9 cellular contexts compared by ENCODE assay signal in genomic region chr5:134141346-134142050, GRCh38. TPM values are rescaled to one million over a fixed set of nuclear protein-coding genes. Genes with fewer than 3 reads are reported as not detected.
DNase-seq lines count a peak whose midpoint lies in the region; ATAC-seq, FAIRE-seq and TF ChIP-seq lines count a peak whose summit lies in the region.
"Had no signal": no experiment of that assay in that cellular context is flagged by ENCODE, and none has a peak within 500 bp of the region (broad histone marks: within the 10 kb centered on the region; RNA-seq: fewer than 3 reads in every experiment).

No MANE protein-coding gene starts in this region.

- H3K9me3 ChIP-seq in cardiac muscle cell (ENCODE audit: low read depth), result no peaks in the 10 kb centered on the region
- no peaks in the 10 kb centered on the region for H3K9me3 ChIP-seq in heart right ventricle
- H3K9me3 ChIP-seq in suprapubic skin, result no peaks in the 10 kb centered on the region
- no peaks in the 10 kb centered on the region for H3K9me3 ChIP-seq in smooth muscle cell (replicated peaks; ENCODE audit: low read depth)
- H3K9me3 ChIP-seq in small intestine (ENCODE audit: control insufficient read depth, low read depth), result no peaks in the 10 kb centered on the region

- no peak overlapping the region for H3K27ac ChIP-seq in cardiac muscle cell
- H3K27ac ChIP-seq in heart right ventricle, result no peak overlapping the region
- no peak overlapping the region for H3K27ac ChIP-seq in suprapubic skin
- H3K27ac ChIP-seq in smooth muscle cell (ENCODE audit: low read depth), result no peak overlapping the region
- H3K27ac ChIP-seq in small intestine (ENCODE audit: low read depth in 1 of 2, low read length in 1 of 2), result no peak overlapping the region

- no peak for FAIRE-seq in small intestine (lab: Jason Lieb, UNC)

- intact Hi-C loops in heart right ventricle (cut with DNase I), result loop anchor here in 8 of 10 donors (2.0 to 10.0 kb wide), 6 partner anchors 39 to 103 kb away; no protein-coding TSS in a partner anchor

- TF ChIP-seq EP300 in suprapubic skin (IDR thresholded peaks at IDR 0.05), result no peak

- no peak for TF ChIP-seq POLR2A in suprapubic skin (IDR thresholded peaks at IDR 0.05)

- no peak overlapping the region for H3K9ac ChIP-seq in smooth muscle cell (ENCODE audit: low read depth)

- ATAC-seq in heart right ventricle (no peak), T-cell (replicated peaks in 1 of 4) (no peak)

- no peaks in the 10 kb centered on the region for H3K27me3 Mint-ChIP-seq in T-cell
- H3K27me3 Mint-ChIP-seq in endothelial cell (ENCODE audit: unreplicated experiment), result peaks cover 15% of the 10 kb centered on the region

- H4K20me1 ChIP-seq in smooth muscle cell (ENCODE audit: low read depth), result peaks cover 100% of the 10 kb centered on the region

- POLR2A ChIA-PET in T-cell (lab: Charles Lee), result interaction anchor here in 1 of 2 donors (0.5 to 1.8 kb wide), 3 partner anchors 12 to 163 kb away, joined by 3 to 10 read pairs (median 5); no protein-coding TSS in a partner anchor

- H3K79me2 ChIP-seq in smooth muscle cell (ENCODE audit: low read depth), result peaks cover 8% of the 10 kb centered on the region

- peaks cover 9% of the 10 kb centered on the region for H3K36me3 ChIP-seq in cardiac muscle cell
- peaks cover 0 to 82% (median 3%) of the 10 kb centered on the region in 9 donors for H3K36me3 ChIP-seq in heart right ventricle
- peaks cover 68% of the 10 kb centered on the region for H3K36me3 ChIP-seq in suprapubic skin
- no peaks in the 10 kb centered on the region for H3K36me3 ChIP-seq in smooth muscle cell (ENCODE audit: low read depth)
- H3K36me3 ChIP-seq in small intestine (ENCODE audit: control insufficient read depth in 2 of 2, insufficient read depth in 2 of 2, low read length in 2 of 2), result peaks cover 3 to 7% of the 10 kb centered on the region in 2 donors

- H3K4me1 ChIP-seq in cardiac muscle cell (ENCODE audit: low read depth), result no peaks in the 10 kb centered on the region
- peaks cover 9 to 46% (median 24%) of the 10 kb centered on the region in 9 donors for H3K4me1 ChIP-seq in heart right ventricle
- H3K4me1 ChIP-seq in suprapubic skin, result peaks cover 47% of the 10 kb centered on the region
- H3K4me1 ChIP-seq in smooth muscle cell (ENCODE audit: low read depth), result no peaks in the 10 kb centered on the region
- no peaks in the 10 kb centered on the region for H3K4me1 ChIP-seq in small intestine (ENCODE audit: control insufficient read depth in 2 of 2, insufficient read depth in 1 of 2, low read depth in 1 of 2, low read length in 1 of 2)

- H2AFZ ChIP-seq in smooth muscle cell (ENCODE audit: low read depth), result no peak overlapping the region

- H3K4me3 ChIP-seq in cardiac muscle cell (no peak overlapping the region), heart right ventricle (no peak overlapping the region), suprapubic skin (no peak overlapping the region), smooth muscle cell (no peak overlapping the region), small intestine (ENCODE audit: low read depth in 1 of 2, low read length in 2 of 2) (no peak overlapping the region)

- H3K4me2 ChIP-seq in smooth muscle cell, result no peak overlapping the region

- peaks cover 59% of the 10 kb centered on the region for H3K36me3 Mint-ChIP-seq in T-cell
- H3K36me3 Mint-ChIP-seq in endothelial cell (ENCODE audit: low read depth, unreplicated experiment), result peaks cover 13% of the 10 kb centered on the region

- TF ChIP-seq CTCF in cardiac muscle cell (IDR thresholded peaks at IDR 0.05; ENCODE audit: low read depth, low read length) (peak; percentile 10), heart right ventricle (IDR thresholded peaks at IDR 0.05) (peak in 1 of 9 donors; percentile 7), endothelial cell (IDR thresholded peaks at IDR 0.05; ENCODE audit: unreplicated experiment) (no peak), suprapubic skin (IDR thresholded peaks at IDR 0.05) (no peak), smooth muscle cell (IDR thresholded peaks at IDR 0.05; ENCODE audit: borderline replicate concordance, insufficient read depth, poor library complexity, severe bottlenecking) (no peak)

- H3K4me3 Mint-ChIP-seq in T-cell, result peak overlapping the region in 1 of 3 donors; percentile 23
- peak overlapping the region; percentile 56 for H3K4me3 Mint-ChIP-seq in endothelial cell (ENCODE audit: unreplicated experiment)

- H3K27me3 ChIP-seq in cardiac muscle cell, result no peaks in the 10 kb centered on the region
- H3K27me3 ChIP-seq in heart right ventricle, result no peaks in the 10 kb centered on the region
- no peaks in the 10 kb centered on the region for H3K27me3 ChIP-seq in suprapubic skin
- H3K27me3 ChIP-seq in smooth muscle cell (ENCODE audit: low read depth), result no peaks in the 10 kb centered on the region
- H3K27me3 ChIP-seq in small intestine (ENCODE audit: control insufficient read depth in 2 of 2, insufficient read depth in 2 of 2, low read length in 2 of 2), result no peaks in the 10 kb centered on the region

- H3K4me1 Mint-ChIP-seq in T-cell, result peaks cover 66 to 82% (median 72%) of the 10 kb centered on the region in 3 donors
- H3K4me1 Mint-ChIP-seq in endothelial cell (ENCODE audit: unreplicated experiment), result peaks cover 47% of the 10 kb centered on the region

- whole genome bisulfite sequencing in heart right ventricle, 2 donors, result 75 to 79% methylated on average over 9 of the region's 9 CpGs
- WGBS in suprapubic skin, result 74% methylated on average over 9 of the region's 9 CpGs
- 95% methylated on average over 9 of the region's 9 CpGs for WGBS in smooth muscle cell (ENCODE audit: low lambda C conversion rate)
- 69 to 74% (median 74%) methylated on average over 9 of the region's 9 CpGs for WGBS in small intestine, 3 donors

- H3F3A ChIP-seq in smooth muscle cell (ENCODE audit: low read depth), result no peaks in the 10 kb centered on the region

- DNase-seq in cardiac muscle cell (ENCODE audit: low read depth in 1 of 2, low spot score in 1 of 2) (no peak), heart right ventricle (no peak), T-cell (peak in 6 of 34 experiments; percentile 11 to 40 (median 20)), endothelial cell (ENCODE audit: low spot score) (peak; percentile 37), suprapubic skin (ENCODE audit: low spot score in 2 of 2) (peak; percentile 44 to 61), smooth muscle cell (lab: John Stamatoyannopoulos, UW; ENCODE audit: unreplicated experiment) (no peak), Ammon's horn (ENCODE audit: low spot score) (no peak), small intestine (no peak)
- DNase-seq: NCI-H2227 treated with DMSO at 0.1 percent for 48 hours had no signal

- H3K27ac Mint-ChIP-seq in T-cell, result peak overlapping the region; percentile 92 to 97
- H3K27ac Mint-ChIP-seq in endothelial cell (ENCODE audit: unreplicated experiment), result peak overlapping the region; percentile 88

- CTCF ChIA-PET in T-cell (lab: Charles Lee), result interaction anchor here (0.5 to 4.3 kb wide), 15 partner anchors 9 to 115 kb away, joined by 3 to 36 read pairs (median 4); no protein-coding TSS in a partner anchor

- H3K9me3 Mint-ChIP-seq in T-cell (no peaks in the 10 kb centered on the region), endothelial cell (ENCODE audit: unreplicated experiment) (no peaks in the 10 kb centered on the region)

RNA-seq across cellular contexts. Expression of gene TCF7, which starts 27.0 kb away (rescaled TPM):
- 12.7 and 28.9 TPM in 2 replicates for total RNA-seq in cardiac muscle cell
- 6.8 and 12.0 TPM in 2 replicates for polyA plus RNA-seq in cardiac muscle cell
- total RNA-seq in heart right ventricle, result 1 to 10 TPM in 9 of 10 donors, under 1 TPM in 1; 0.42 to 5.9 (median 2.0) TPM
- 1 to 10 TPM; 1.0 TPM for polyA plus RNA-seq in heart right ventricle
- total RNA-seq in T-cell, result 100 to 1,000 TPM; 503 to 749 (median 693) TPM
- total RNA-seq in endothelial cell (ENCODE audit: unreplicated experiment), result 9.5 TPM
- total RNA-seq in suprapubic skin, result 1 to 10 TPM; 2.9 to 7.2 (median 4.9) TPM
- total RNA-seq in smooth muscle cell, result 1.8 and 3.2 TPM in 2 replicates
- polyA plus RNA-seq in smooth muscle cell, result 3.4 and 10.8 TPM in 2 replicates
- polyA plus RNA-seq in small intestine, result 10 to 100 TPM; 11.3 to 13.3 (median 11.4) TPM

RNA-seq across cellular contexts. Expression of gene SKP1, which starts 35.3 kb away (rescaled TPM):
- total RNA-seq in cardiac muscle cell (301 and 517 TPM in 2 replicates), heart right ventricle (100 to 1,000 TPM; 424 to 543 (median 483) TPM), T-cell (100 to 1,000 TPM; 178 to 314 (median 203) TPM), endothelial cell (ENCODE audit: unreplicated experiment) (471 TPM), suprapubic skin (100 to 1,000 TPM; 143 to 261 (median 196) TPM), smooth muscle cell (620 and 658 TPM in 2 replicates)
- polyA plus RNA-seq in cardiac muscle cell (1,274 and 1,444 TPM in 2 replicates), heart right ventricle (100 to 1,000 TPM in 1 of 2 donors, 10 to 100 TPM in 1; 65.2 to 675 TPM), smooth muscle cell (735 and 739 TPM in 2 replicates), small intestine (100 to 1,000 TPM; 476 to 538 (median 497) TPM)

Comparison
In these comparisons a context has a peak if more than half of its experiments do, and no peak if none do; other contexts are left out.
1. DNase-seq: peak in endothelial cell (single experiment) and suprapubic skin (2 of 2); none in cardiac muscle cell (0 of 2), heart right ventricle (0 of 2), smooth muscle cell (single experiment), Ammon's horn (single experiment) and small intestine (single experiment).
2. RNA of gene TCF7, which starts 27.0 kb away (total RNA-seq): 503 to 749 TPM in T-cell; 12.7 to 28.9 TPM in cardiac muscle cell, 9.5 TPM in endothelial cell (single experiment), 2.9 to 7.2 TPM in suprapubic skin, 0.42 to 5.9 TPM in heart right ventricle and 1.8 to 3.2 TPM in smooth muscle cell; every median in the first group is over 10 times any median in the second.